ENCODE assay signal across 19 cellular contexts in the genomic region with DNA sequence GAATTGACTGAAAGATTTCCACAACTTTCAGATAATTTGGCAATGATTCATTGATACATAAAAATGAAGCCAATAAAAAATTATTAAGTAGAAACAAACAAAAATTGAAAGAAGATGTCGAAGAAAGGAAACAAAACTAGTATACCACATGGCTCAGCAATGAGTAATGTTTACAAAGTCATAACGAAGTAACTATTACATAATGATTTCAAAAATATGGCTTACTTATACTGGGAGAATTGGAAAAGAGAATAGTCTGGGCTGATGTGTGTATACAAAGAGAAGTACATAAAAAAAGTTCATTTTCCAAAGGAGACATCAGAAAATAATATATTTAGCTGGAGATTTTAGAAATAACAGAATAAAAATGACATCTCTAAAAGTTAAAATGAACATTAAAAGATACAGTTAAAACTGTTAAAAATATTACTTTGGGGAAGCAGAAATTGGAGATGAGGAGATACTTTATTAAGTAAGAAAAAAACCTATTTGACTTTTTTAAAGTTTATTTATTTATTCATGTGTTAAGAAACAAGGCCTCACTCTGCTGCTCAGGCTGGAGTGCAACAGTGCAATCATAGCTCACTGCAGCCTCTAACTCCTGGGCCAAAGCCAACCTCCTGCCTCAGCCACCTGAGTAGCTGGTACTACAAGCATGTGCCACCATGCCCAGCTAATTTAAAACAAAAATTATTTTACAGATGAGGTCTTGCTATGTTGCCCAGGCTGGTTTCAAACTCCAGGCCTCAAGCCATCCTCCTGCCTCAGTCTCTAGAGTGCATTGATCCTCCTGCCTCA.
"Had no signal": no experiment of that assay in that cellular context is flagged by ENCODE, and none has a peak within 500 bp of the region (broad histone marks: within the 10 kb centered on the region; RNA-seq: fewer than 3 reads in every experiment).

No MANE protein-coding gene starts in this region.

- H3K27ac ChIP-seq: PC-9, Peyer's patch, SJSA1 had no signal

- H3K9me3 ChIP-seq: Peyer's patch, SJSA1 had no signal

- H3K4me3 ChIP-seq: PC-9, Peyer's patch, SJSA1, SK-N-MC had no signal

- H3K4me1 ChIP-seq: Peyer's patch, SJSA1 had no signal

- H3K36me3 ChIP-seq: Peyer's patch, SJSA1 had no signal

- DNase-seq: KBM-7, MV-4-11, NCI-H1048, NCI-H1105, NCI-H1417, NCI-H1436 treated with DMSO at 0.1 percent for 48 hours, NCI-H187, NCI-H2029, NCI-H226, NCI-H510A, NCI-H524 treated with DMSO at 0.1 percent for 48 hours, NCI-H69, NCI-H774, PC-9, Peyer's patch, Right ventricle myocardium superior, SIG-M5 had no signal

- H3K4me2 ChIP-seq: PC-9 had no signal

- H2AFZ ChIP-seq: PC-9 had no signal

- H3K27me3 ChIP-seq: Peyer's patch, SJSA1 had no signal
